In genomic region chr4:100288167-100288566, GRCh38 we compare ENCODE assay signal across 19 cellular contexts.
A peak's percentile ranks its signal among the peaks of the same experiment; 100 is the strongest.
DNase-seq lines count a peak whose midpoint lies in the region; ATAC-seq and TF ChIP-seq lines count a peak whose summit lies in the region.
"Had no signal": no experiment of that assay in that cellular context is flagged by ENCODE, and none has a peak within 500 bp of the region (broad histone marks: within the 10 kb centered on the region; RNA-seq: fewer than 3 reads in every experiment).

No MANE protein-coding gene starts in this region.

- no peak overlapping the region for H3K27ac ChIP-seq in coronary artery
- H3K27ac ChIP-seq: hepatocyte, vagina had no signal

- H3K4me3 ChIP-seq in fibroblast of pulmonary artery (replicated peaks; ENCODE audit: low read depth, low read length): no peak overlapping the region
- no peak overlapping the region for H3K4me3 ChIP-seq in retinal pigment epithelial cell (ENCODE audit: low read length)
- H3K4me3 ChIP-seq in coronary artery: no peak overlapping the region
- H3K4me3 ChIP-seq: hepatocyte, MG63, mucosa of descending colon, vagina had no signal

- ATAC-seq in SK-N-SH treated with all-trans-retinoic acid at 6 μM for 48 hours: peak; percentile 28; the same call in 1 of the 3 replicates
- ATAC-seq in GM18867 (IDR thresholded peaks at IDR 0.05; ENCODE audit: unreplicated experiment): no peak
- ATAC-seq: activated CD4-positive, alpha-beta T cell treated with anti-CD3 and anti-CD28 coated beads for 36 hours; mucosa of descending colon; right cardiac atrium had no signal

- DNase-seq in HS-5 (ENCODE audit: low read depth) (peak; percentile 18), fibroblast of pulmonary artery (ENCODE audit: low read depth) (peak; percentile 50), retinal pigment epithelial cell (ENCODE audit: low read depth) (peak; percentile 26), coronary artery (ENCODE audit: low spot score) (no peak)
- no peak for DNase-seq in stimulated activated CD4-positive, alpha-beta T cell treated with anti-CD3 and anti-CD28 coated beads, Interleukin-15, amount 100 ng/mL, for 24 hours
- no peak for DNase-seq in activated CD4-positive, CD25-positive, alpha-beta regulatory T cell treated with anti-CD3 and anti-CD28 coated beads, Interleukin-2, amount 50 U/mL, for 72 hours
- DNase-seq: activated CD4-positive, alpha-beta T cell treated with anti-CD3 and anti-CD28 coated beads for 36 hours; aorta; MG63; mucosa of descending colon; NCI-H1694; NCI-H345; nucleus accumbens; right cardiac atrium; SHP77 treated with DMSO at 0.1 percent for 48 hours had no signal

- TF ChIP-seq CTCF in fibroblast of pulmonary artery (IDR thresholded peaks at IDR 0.05; ENCODE audit: low read length, missing control alignments): no peak
- no peak for TF ChIP-seq CTCF in retinal pigment epithelial cell (conservative IDR thresholded peaks at IDR 0.05; ENCODE audit: low read depth, low read length)
- no peak for TF ChIP-seq CTCF in coronary artery (IDR thresholded peaks at IDR 0.05)

TF ChIP-seq in SK-N-SH treated with all-trans-retinoic acid at 6 μM for 48 hours, 23 proteins besides CTCF, POLR2A, EP300 and RAD21:
- TF ChIP-seq OSR1 (CRISPR knock-in tag; IDR thresholded peaks at IDR 0.05) (no peak), RARB (CRISPR knock-in tag; IDR thresholded peaks at IDR 0.05) (no peak), ZNF8 (CRISPR knock-in tag; IDR thresholded peaks at IDR 0.05) (no peak), CREB5 (CRISPR knock-in tag; IDR thresholded peaks at IDR 0.05; ENCODE audit: low read depth) (no peak), PATZ1 (CRISPR knock-in tag; IDR thresholded peaks at IDR 0.05; ENCODE audit: borderline replicate concordance) (peak; percentile 74; the same call in 1 of the 2 replicates)

Comparison
In these comparisons a context has a peak if more than half of its experiments do, and no peak if none do; other contexts are left out.
1. DNase-seq: peak in HS-5 (single experiment), fibroblast of pulmonary artery (single experiment) and retinal pigment epithelial cell (single experiment); none in coronary artery (single experiment), stimulated activated CD4-positive, alpha-beta T cell treated with anti-CD3 and anti-CD28 coated beads, Interleukin-15, amount 100 ng/mL, for 24 hours (single experiment) and activated CD4-positive, CD25-positive, alpha-beta regulatory T cell treated with anti-CD3 and anti-CD28 coated beads, Interleukin-2, amount 50 U/mL, for 72 hours (single experiment).